In the genomic region with DNA sequence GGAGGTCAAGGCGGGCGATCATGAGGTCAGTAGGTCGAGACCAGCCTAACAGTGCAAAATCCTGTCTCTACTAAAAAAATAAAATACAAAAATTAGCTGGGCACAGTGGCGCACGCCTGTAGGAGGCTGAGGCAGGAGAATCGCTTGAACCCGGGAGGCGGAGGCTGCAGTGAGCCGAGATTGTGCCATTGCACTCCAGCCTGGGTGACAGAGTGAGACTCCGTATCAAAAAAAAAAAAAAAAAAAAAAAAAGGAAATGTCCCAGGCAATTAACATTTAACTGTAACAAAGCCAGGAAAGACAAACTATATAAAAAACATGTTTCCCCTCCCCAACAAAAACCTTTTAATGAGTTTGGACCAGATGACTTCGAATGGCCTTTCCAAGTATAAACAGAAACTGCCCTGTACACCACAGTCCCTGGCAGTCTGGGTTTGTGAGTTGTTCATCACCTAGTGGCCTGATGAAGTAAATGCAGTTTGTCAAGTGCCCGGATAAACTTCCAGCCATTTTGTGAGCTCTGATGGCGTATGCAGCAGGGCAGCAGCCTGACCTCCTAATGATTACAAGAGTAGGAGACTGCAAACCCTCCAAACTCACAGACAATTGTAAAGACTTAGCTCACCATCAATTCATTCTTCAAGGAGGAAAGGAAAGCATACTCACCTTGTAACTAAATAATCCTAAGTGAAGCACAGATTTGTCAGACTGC, we compare ENCODE assay signal across 8 cellular contexts. TPM values are rescaled to one million over a fixed set of nuclear protein-coding genes. Genes with fewer than 3 reads are reported as not detected.
A peak's percentile ranks its signal among the peaks of the same experiment; 100 is the strongest.
DNase-seq lines count a peak whose midpoint lies in the region; ATAC-seq and TF ChIP-seq lines count a peak whose summit lies in the region.

No MANE protein-coding gene starts in this region.

- peak; percentile 52 for DNase-seq in BE2C
- peak; percentile 70 for DNase-seq in NCI-H345 treated with DMSO at 0.1 percent for 48 hours (lab: John Stamatoyannopoulos, UW; ENCODE audit: unreplicated experiment)
- no peak for DNase-seq in activated B cell treated with CpG ODN at 0.5 μM for 24 hours
- DNase-seq in coronary artery (ENCODE audit: low spot score), result peak; percentile 77
- peak; percentile 39 to 43 for DNase-seq in stimulated activated CD4-positive, alpha-beta T cell treated with anti-CD3 and anti-CD28 coated beads, Interleukin-2, amount 100 ng/mL, for 48 hours

- intact Hi-C loops in activated B cell treated with CpG ODN at 0.5 μM for 24 hours (cut with micrococcal nuclease), result loop anchor here (1.0 to 2.0 kb wide), 4 partner anchors 13 to 156 kb away; no protein-coding TSS in a partner anchor

- H3K27me3 ChIP-seq in BE2C, result no peaks in the 10 kb centered on the region
- no peaks in the 10 kb centered on the region for H3K27me3 ChIP-seq in layer of hippocampus (ENCODE audit: control insufficient read depth, insufficient read depth, low read length)

- peak overlapping the region; percentile 83 for H3K27ac Mint-ChIP-seq in activated B cell treated with CpG ODN at 0.5 μM for 24 hours

- H3K4me3 Mint-ChIP-seq in activated B cell treated with CpG ODN at 0.5 μM for 24 hours, result peak overlapping the region; percentile 64

- no peak overlapping the region for H3K4me3 ChIP-seq in BE2C (ENCODE audit: low read depth, low read length)
- H3K4me3 ChIP-seq in coronary artery, result peak overlapping the region; percentile 2

- no peaks in the 10 kb centered on the region for H3K9me3 ChIP-seq in BE2C

- H3K27ac ChIP-seq in coronary artery (peak overlapping the region; percentile 56 to 80), layer of hippocampus (ENCODE audit: low read depth, low read length) (peak overlapping the region; percentile 95)

- CTCF ChIA-PET in activated B cell treated with CpG ODN at 0.5 μM for 24 hours (lab: Charles Lee), result interaction anchor here (0.6 to 4.4 kb wide), 11 partner anchors 12 to 158 kb away, joined by 3 to 27 read pairs (median 4); a partner anchor contains a TSS

- H3K4me1 Mint-ChIP-seq in activated B cell treated with CpG ODN at 0.5 μM for 24 hours, result peaks cover 32% of the 10 kb centered on the region

- TF ChIP-seq CTCF in BE2C (IDR thresholded peaks at IDR 0.05; ENCODE audit: low read depth, low read length) (peak; percentile 74), activated B cell treated with CpG ODN at 0.5 μM for 24 hours (IDR thresholded peaks at IDR 0.05) (peak; percentile 33), coronary artery (IDR thresholded peaks at IDR 0.05) (peak; percentile 61)

- ATAC-seq in GM19035 (IDR thresholded peaks at IDR 0.05; ENCODE audit: unreplicated experiment), result peak; percentile 75
- peak; percentile 60 for ATAC-seq in HG03439 (IDR thresholded peaks at IDR 0.05; ENCODE audit: unreplicated experiment)
- peak; percentile 92 for ATAC-seq in activated B cell treated with CpG ODN at 0.5 μM for 24 hours (ENCODE audit: low read depth)

- no peaks in the 10 kb centered on the region for H3K36me3 ChIP-seq in BE2C

- H3K4me1 ChIP-seq in BE2C, result no peaks in the 10 kb centered on the region

- no peaks in the 10 kb centered on the region for H3K9me3 Mint-ChIP-seq in activated B cell treated with CpG ODN at 0.5 μM for 24 hours

- peaks cover 40% of the 10 kb centered on the region for H3K36me3 Mint-ChIP-seq in activated B cell treated with CpG ODN at 0.5 μM for 24 hours (ENCODE audit: low read depth)

- no peaks in the 10 kb centered on the region for H3K27me3 Mint-ChIP-seq in activated B cell treated with CpG ODN at 0.5 μM for 24 hours

- POLR2A ChIA-PET in activated B cell treated with CpG ODN at 0.5 μM for 24 hours (lab: Charles Lee), result interaction anchor here (0.7 to 30.7 kb wide), 10 partner anchors 9 to 187 kb away, joined by 3 to 976 read pairs (median 10); a partner anchor contains a TSS

RNA-seq across cellular contexts. Expression of a gene that starts 16.6 kb away (rescaled TPM):
- polyA plus RNA-seq in BE2C (2012; ENCODE audit: insufficient read depth, insufficient read length, low read depth), result 374 TPM
- 370 and 379 TPM in 2 replicates for total RNA-seq in activated B cell treated with CpG ODN at 0.5 μM for 24 hours
